ENCODE assay signal across 16 cellular contexts in genomic region chr18:62795813-62796212, GRCh38.
DNase-seq lines count a peak whose midpoint lies in the region; ATAC-seq, FAIRE-seq and TF ChIP-seq lines count a peak whose summit lies in the region.
"Had no signal": no experiment of that assay in that cellular context is flagged by ENCODE, and none has a peak within 500 bp of the region (broad histone marks: within the 10 kb centered on the region; RNA-seq: fewer than 3 reads in every experiment).

No MANE protein-coding gene starts in this region.

- no peak for TF ChIP-seq EP300 in HepG2 (IDR thresholded peaks at IDR 0.05; ENCODE audit: low read depth in 2 of 2, low read length in 2 of 2)
- no peak for TF ChIP-seq EP300 in HepG2 (CRISPR knock-in tag; IDR thresholded peaks at IDR 0.05; ENCODE audit: borderline replicate concordance)

- H4K20me1 ChIP-seq in HepG2 (ENCODE audit: insufficient read depth, low read length) = no peaks in the 10 kb centered on the region

- H3K4me1 ChIP-seq in endodermal cell (ENCODE audit: control insufficient read depth, insufficient read depth, low read length) (no peaks in the 10 kb centered on the region), HepG2 (ENCODE audit: insufficient read depth, low read length) (peaks cover 99% of the 10 kb centered on the region)

- intact Hi-C loops in HepG2 (cut with micrococcal nuclease; ENCODE audit: unreplicated experiment) = loop anchor here (5.0 kb wide), 1 partner anchor 44 kb away; no protein-coding TSS in a partner anchor

- CTCF ChIA-PET in HepG2 (lab: Yijun Ruan, JAX; ENCODE audit: low intra/inter-chr PET ratio, low total read pairs) = no interaction called here
- CTCF ChIA-PET in HEK293T (lab: Yijun Ruan, JAX) = no interaction called here

- peaks cover 89% of the 10 kb centered on the region for H3K79me2 ChIP-seq in HepG2 (ENCODE audit: insufficient read depth, low read length)

- in situ Hi-C loops in HepG2 (cut with HindIII; ENCODE audit: extremely low pct_ligation_motif_present, low pct_unique_long_range_greater_than_20kb) = no loop called here

- H3K36me3 ChIP-seq in endodermal cell (ENCODE audit: control insufficient read depth, insufficient read depth, low read length) = no peaks in the 10 kb centered on the region
- no peaks in the 10 kb centered on the region for H3K36me3 ChIP-seq in HepG2 (replicated peaks in 1 of 2; ENCODE audit: control insufficient read depth in 1 of 2, insufficient read depth in 2 of 2, low read length in 2 of 2)

- H3K4me3 Mint-ChIP-seq in stimulated activated naive CD8-positive, alpha-beta T cell treated with anti-CD3 and anti-CD28 coated beads, Interleukin-15, amount 100 ng/mL, for 72 hours = no peak overlapping the region
- no peak overlapping the region for H3K4me3 Mint-ChIP-seq in endodermal cell

- H3K4me2 ChIP-seq in HepG2 (ENCODE audit: low read depth, low read length) = peak overlapping the region; percentile 65
- H3K4me2 ChIP-seq: BLaER1 had no signal

- no peak for TF ChIP-seq RAD21 in HepG2 (CRISPR knock-in tag; IDR thresholded peaks at IDR 0.05)

- no peak overlapping the region for H3K27ac Mint-ChIP-seq in stimulated activated naive CD8-positive, alpha-beta T cell treated with anti-CD3 and anti-CD28 coated beads, Interleukin-15, amount 100 ng/mL, for 72 hours
- H3K27ac Mint-ChIP-seq in endodermal cell = peak overlapping the region; percentile 70

- H3K9ac ChIP-seq in endodermal cell (ENCODE audit: extremely low read depth, low read length, poor library complexity, severe bottlenecking) (no peak overlapping the region), HepG2 (ENCODE audit: insufficient read depth, low read depth, low read length) (no peak overlapping the region)
- H3K9ac ChIP-seq: BLaER1 had no signal

- TF ChIP-seq POLR2A in HepG2 (IDR thresholded peaks at IDR 0.05; ENCODE audit: insufficient read depth in 1 of 2, low read depth in 2 of 2, low read length in 2 of 2) = no peak

- H3K27me3 ChIP-seq in endodermal cell (ENCODE audit: control insufficient read depth, insufficient read depth, low read length, poor library complexity, severe bottlenecking) (no peaks in the 10 kb centered on the region), HepG2 (ENCODE audit: control insufficient read depth in 1 of 2, insufficient read depth in 2 of 2, low read length in 2 of 2) (no peaks in the 10 kb centered on the region)
- H3K27me3 ChIP-seq: BLaER1 had no signal

- H3K27ac ChIP-seq in endodermal cell (ENCODE audit: low read depth, low read length) = no peak overlapping the region
- H3K27ac ChIP-seq in HepG2 (ENCODE audit: extremely low read length, insufficient read depth, low read length) = peak overlapping the region; percentile 70
- H3K27ac ChIP-seq: BLaER1, HL-60 had no signal

- no peak for DNase-seq in stimulated activated naive CD8-positive, alpha-beta T cell treated with anti-CD3 and anti-CD28 coated beads, Interleukin-15, amount 100 ng/mL, for 72 hours
- no peak for DNase-seq in stimulated activated naive CD8-positive, alpha-beta T cell treated with anti-CD3 and anti-CD28 coated beads, Interleukin-15, Interleukin-2, amounts not matched to agents 100 U/mL and 50 U/mL, for 24 hours
- DNase-seq in endodermal cell = no peak
- no peak for DNase-seq in HepG2 (ENCODE audit: low spot score)
- no peak for DNase-seq in HEK293T (ENCODE audit: extremely low spot score)
- no peak for DNase-seq in NCI-H2081 treated with DMSO at 0.1 percent for 48 hours (lab: John Stamatoyannopoulos, UW)
- DNase-seq: 8988T, AML-193, DMS53, GF-D8, H7, IMR-90 had no signal

- H2AFZ ChIP-seq in HepG2 (ENCODE audit: low read length) = no peak overlapping the region

- peak; percentile 60 for ATAC-seq in stimulated activated naive CD8-positive, alpha-beta T cell treated with anti-CD3 and anti-CD28 coated beads, Interleukin-15, amount 100 ng/mL, for 72 hours
- ATAC-seq in stimulated activated naive CD8-positive, alpha-beta T cell treated with anti-CD3 and anti-CD28 coated beads, Interleukin-15, Interleukin-2, amounts not matched to agents 100 U/mL and 50 U/mL, for 24 hours = no peak
- ATAC-seq in HepG2 (peak; percentile 27), HG03097 (IDR thresholded peaks at IDR 0.05; ENCODE audit: low FRiP score, unreplicated experiment) (no peak), HG03460 (IDR thresholded peaks at IDR 0.05; ENCODE audit: unreplicated experiment) (no peak)

- H3K36me3 Mint-ChIP-seq in endodermal cell (ENCODE audit: low read depth) = no peaks in the 10 kb centered on the region

- no peaks in the 10 kb centered on the region for H3K9me3 Mint-ChIP-seq in stimulated activated naive CD8-positive, alpha-beta T cell treated with anti-CD3 and anti-CD28 coated beads, Interleukin-15, amount 100 ng/mL, for 72 hours
- H3K9me3 Mint-ChIP-seq in endodermal cell = no peaks in the 10 kb centered on the region

- H3K27me3 Mint-ChIP-seq in stimulated activated naive CD8-positive, alpha-beta T cell treated with anti-CD3 and anti-CD28 coated beads, Interleukin-15, amount 100 ng/mL, for 72 hours = no peaks in the 10 kb centered on the region
- H3K27me3 Mint-ChIP-seq in endodermal cell (ENCODE audit: insufficient read depth) = no peaks in the 10 kb centered on the region

- H3K9me3 ChIP-seq in endodermal cell (ENCODE audit: control insufficient read depth, low read length) = no peaks in the 10 kb centered on the region
- no peaks in the 10 kb centered on the region for H3K9me3 ChIP-seq in HepG2 (ENCODE audit: low read length)
- H3K9me3 ChIP-seq: BLaER1 had no signal

- no TSS peak for BruUV-seq in HepG2 (replicated peaks; lab: Mats Ljungman, UMichigan)

- WGBS in endodermal cell (ENCODE audit: insufficient coverage in 1 of 2, insufficient read length in 1 of 2), 2 experiments = 94 to 100% methylated on average over 3 of the region's 3 CpGs
- WGBS in HepG2 (ENCODE audit: low lambda C conversion rate) = 63% methylated on average over 3 of the region's 3 CpGs

- POLR2A ChIA-PET in HepG2 (lab: Yijun Ruan, JAX) (interaction anchor here (1.3 to 1.8 kb wide), 4 partner anchors 23 to 81 kb away, joined by 4 to 12 read pairs (median 8); partner anchors contain the start of gene PHLPP1), HEK293T (lab: Yijun Ruan, JAX) (no interaction called here)

- H3K4me3 ChIP-seq in endodermal cell (ENCODE audit: low read length) = no peak overlapping the region
- peak overlapping the region in 1 of 3 experiments; percentile 4; a peak in 1 of 6 replicates for H3K4me3 ChIP-seq in HepG2 (replicated peaks in 1 of 3; ENCODE audit: insufficient read depth in 1 of 3, low read depth in 2 of 3, low read length in 3 of 3)
- H3K4me3 ChIP-seq: BLaER1 had no signal

- H3K4me1 Mint-ChIP-seq in stimulated activated naive CD8-positive, alpha-beta T cell treated with anti-CD3 and anti-CD28 coated beads, Interleukin-15, amount 100 ng/mL, for 72 hours = peaks cover 18% of the 10 kb centered on the region
- H3K4me1 Mint-ChIP-seq in endodermal cell = peaks cover 28% of the 10 kb centered on the region

- TF ChIP-seq CTCF in endodermal cell (conservative IDR thresholded peaks at IDR 0.05) (no peak), HepG2 (CRISPR knock-in tag; IDR thresholded peaks at IDR 0.05) (no peak)

- FAIRE-seq in HepG2 (lab: Jason Lieb, UNC) = no peak

TF ChIP-seq in HepG2, 621 proteins besides CTCF, POLR2A, EP300 and RAD21:
- no peak for TF ChIP-seq MED1 (CRISPR knock-in tag; IDR thresholded peaks at IDR 0.05)
- TF ChIP-seq ZNF512B (CRISPR knock-in tag; IDR thresholded peaks at IDR 0.05; ENCODE audit: borderline replicate concordance) = 0 out of 2 replicates have a peak, but pooled peaks have one; percentile 42

TF ChIP-seq in HEK293T, 16 proteins besides CTCF, POLR2A, EP300 and RAD21:
- no peak for TF ChIP-seq FOXK2 (IDR thresholded peaks at IDR 0.05)
- TF ChIP-seq FOXM1 (IDR thresholded peaks at IDR 0.05; ENCODE audit: borderline replicate concordance) = no peak
- TF ChIP-seq LEF1 (IDR thresholded peaks at IDR 0.05; ENCODE audit: borderline replicate concordance) = no peak
- no peak for TF ChIP-seq NFRKB (IDR thresholded peaks at IDR 0.05)
- TF ChIP-seq PKNOX1 (IDR thresholded peaks at IDR 0.05) = no peak
- TF ChIP-seq HDGF (IDR thresholded peaks at IDR 0.05; ENCODE audit: borderline replicate concordance) = no peak
- no peak for TF ChIP-seq SUZ12 (IDR thresholded peaks at IDR 0.05)
- no peak for TF ChIP-seq CTBP1 (IDR thresholded peaks at IDR 0.05; ENCODE audit: borderline replicate concordance)
- TF ChIP-seq ARNT (IDR thresholded peaks at IDR 0.05) = no peak
- TF ChIP-seq TARDBP (IDR thresholded peaks at IDR 0.05) = no peak
- TF ChIP-seq L3MBTL2 (conservative IDR thresholded peaks at IDR 0.05) = no peak
- no peak for TF ChIP-seq BHLHE40 (IDR thresholded peaks at IDR 0.05; ENCODE audit: borderline replicate concordance)
- TF ChIP-seq SP1 (IDR thresholded peaks at IDR 0.05) = no peak
- TF ChIP-seq ELF4 (IDR thresholded peaks at IDR 0.05) = no peak
- TF ChIP-seq ZNF384 (IDR thresholded peaks at IDR 0.05) = no peak
- TF ChIP-seq FOXA1 (IDR thresholded peaks at IDR 0.05) = no peak

Comparison
In these comparisons a context has a peak if more than half of its experiments do, and no peak if none do; other contexts are left out.
1. ATAC-seq: peak in stimulated activated naive CD8-positive, alpha-beta T cell treated with anti-CD3 and anti-CD28 coated beads, Interleukin-15, amount 100 ng/mL, for 72 hours (single experiment) and HepG2 (single experiment); none in stimulated activated naive CD8-positive, alpha-beta T cell treated with anti-CD3 and anti-CD28 coated beads, Interleukin-15, Interleukin-2, amounts not matched to agents 100 U/mL and 50 U/mL, for 24 hours (single experiment), HG03097 (single experiment) and HG03460 (single experiment).